Comparison of ENCODE assay signal across 28 cellular contexts in genomic region chr17:41185001-41185400, GRCh38. TPM values are rescaled to one million over a fixed set of nuclear protein-coding genes. Genes with fewer than 3 reads are reported as not detected.
"Had no signal": no experiment of that assay in that cellular context is flagged by ENCODE, and none has a peak within 500 bp of the region (broad histone marks: within the 10 kb centered on the region; RNA-seq: fewer than 3 reads in every experiment).

No MANE protein-coding gene starts in this region.

- H3K27me3 ChIP-seq: testis, tibial nerve, vagina had no signal

- H3K9me3 ChIP-seq: esophagus squamous epithelium, mucosa of descending colon, neutrophil, spleen, testis, upper lobe of right lung, vagina had no signal

- DNase-seq: effector memory CD8-positive, alpha-beta T cell; esophagus squamous epithelium; heart left ventricle; hippocampal formation; mucosa of descending colon; naive thymus-derived CD8-positive, alpha-beta T cell; stimulated activated CD4-positive, alpha-beta T cell treated with anti-CD3 and anti-CD28 coated beads, Interleukin-15, amount 100 ng/mL, for 24 hours; stimulated activated CD4-positive, alpha-beta T cell treated with anti-CD3 and anti-CD28 coated beads, Interleukin-1b, Interleukin-23, amount 100 ng/mL, for 48 hours; stimulated activated CD4-positive, alpha-beta T cell treated with anti-CD3 and anti-CD28 coated beads, Interleukin-4, amount 100 ng/mL, for 24 hours; stimulated activated naive B cell treated with anti-CD40 and anti-IgM and Interleukin-4, amounts not matched to agents 10 μg/mL and 1 μg/mL and 100 μg/mL, for 72 hours; stimulated activated naive CD8-positive, alpha-beta T cell treated with anti-CD3 and anti-CD28 coated beads, Interleukin-15, amount 100 ng/mL, for 72 hours; testis; upper lobe of right lung had no signal

- H3K36me3 ChIP-seq: esophagus squamous epithelium, heart left ventricle, neutrophil, spleen, tibial nerve, upper lobe of right lung, vagina had no signal

- H3K27ac ChIP-seq: esophagus squamous epithelium, heart left ventricle, neutrophil, spleen, testis, tibial nerve, upper lobe of right lung, vagina had no signal

- H3K4me1 ChIP-seq: esophagus squamous epithelium, heart left ventricle, spleen, testis, tibial nerve, upper lobe of right lung, vagina had no signal

- H3K4me3 ChIP-seq: esophagus squamous epithelium, heart left ventricle, mucosa of descending colon, spleen, testis, tibial nerve, upper lobe of right lung, vagina had no signal

RNA-seq across cellular contexts. Expression of gene KRTAP4-1, which starts 0.3 kb away (rescaled TPM):
- total RNA-seq: epithelial cell of proximal tubule; esophagus squamous epithelium; frontal cortex; glomerular endothelial cell; heart left ventricle; kidney epithelial cell; liver; naive thymus-derived CD8-positive, alpha-beta T cell; osteoblast; pulmonary artery endothelial cell; sciatic nerve; skeletal muscle tissue; spleen; subcutaneous adipose tissue; testis; tibial nerve; upper lobe of right lung; vagina had no signal
- polyA plus RNA-seq: heart left ventricle; liver; naive thymus-derived CD8-positive, alpha-beta T cell; neural cell; spleen had no signal

RNA-seq across cellular contexts. Expression of gene KRTAP9-1, which starts 4.7 kb away (rescaled TPM):
- total RNA-seq: epithelial cell of proximal tubule; esophagus squamous epithelium; frontal cortex; glomerular endothelial cell; heart left ventricle; kidney epithelial cell; liver; mucosa of descending colon; naive thymus-derived CD8-positive, alpha-beta T cell; osteoblast; pulmonary artery endothelial cell; sciatic nerve; skeletal muscle tissue; spleen; subcutaneous adipose tissue; testis; tibial nerve; upper lobe of right lung; vagina had no signal
- polyA plus RNA-seq: heart left ventricle; liver; naive thymus-derived CD8-positive, alpha-beta T cell; neural cell; spleen had no signal

RNA-seq across cellular contexts. Expression of gene KRTAP4-2, which starts 7.0 kb away (rescaled TPM):
- total RNA-seq: epithelial cell of proximal tubule; esophagus squamous epithelium; frontal cortex; glomerular endothelial cell; heart left ventricle; kidney epithelial cell; liver; mucosa of descending colon; naive thymus-derived CD8-positive, alpha-beta T cell; osteoblast; pulmonary artery endothelial cell; sciatic nerve; skeletal muscle tissue; spleen; subcutaneous adipose tissue; testis; tibial nerve; upper lobe of right lung; vagina had no signal
- polyA plus RNA-seq: heart left ventricle; liver; naive thymus-derived CD8-positive, alpha-beta T cell; neural cell; spleen had no signal

RNA-seq across cellular contexts. Expression of gene KRTAP4-3, which starts 17.0 kb away (rescaled TPM):
- total RNA-seq: epithelial cell of proximal tubule; esophagus squamous epithelium; frontal cortex; glomerular endothelial cell; heart left ventricle; kidney epithelial cell; liver; mucosa of descending colon; naive thymus-derived CD8-positive, alpha-beta T cell; osteoblast; pulmonary artery endothelial cell; sciatic nerve; skeletal muscle tissue; spleen; subcutaneous adipose tissue; testis; tibial nerve; upper lobe of right lung; vagina had no signal
- polyA plus RNA-seq: heart left ventricle; liver; naive thymus-derived CD8-positive, alpha-beta T cell; neural cell; spleen had no signal

RNA-seq across cellular contexts. Expression of gene KRTAP4-4, which starts 24.5 kb away (rescaled TPM):
- total RNA-seq: epithelial cell of proximal tubule; esophagus squamous epithelium; frontal cortex; glomerular endothelial cell; heart left ventricle; kidney epithelial cell; liver; mucosa of descending colon; naive thymus-derived CD8-positive, alpha-beta T cell; osteoblast; pulmonary artery endothelial cell; sciatic nerve; skeletal muscle tissue; spleen; subcutaneous adipose tissue; testis; tibial nerve; upper lobe of right lung; vagina had no signal
- polyA plus RNA-seq: heart left ventricle; liver; naive thymus-derived CD8-positive, alpha-beta T cell; neural cell; spleen had no signal
